Comparison of ENCODE assay signal across 8 cellular contexts in the genomic region with DNA sequence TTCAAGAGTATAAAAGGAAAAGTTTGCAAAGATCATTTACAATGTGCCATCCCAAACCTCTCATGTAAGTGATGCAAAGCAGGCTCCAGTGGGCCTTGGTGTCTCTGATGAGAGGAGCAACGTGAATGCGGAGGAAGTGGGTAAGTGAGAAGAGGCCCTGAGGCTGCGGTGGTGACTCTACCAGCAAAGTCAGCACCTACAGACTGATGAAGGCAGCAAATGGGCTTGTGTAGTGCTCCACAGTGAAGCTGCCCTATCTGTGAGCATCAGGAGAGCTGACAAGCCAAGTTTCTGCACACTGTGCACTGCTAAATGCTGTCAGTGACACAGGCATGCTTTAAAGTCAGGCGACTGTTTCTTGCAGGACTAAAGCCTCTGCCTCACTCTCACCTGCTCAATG.
DNase-seq lines count a peak whose midpoint lies in the region; ATAC-seq lines count a peak whose summit lies in the region.

No MANE protein-coding gene starts in this region.

- ATAC-seq in GM21423 (IDR thresholded peaks at IDR 0.05; ENCODE audit: unreplicated experiment) = peak; percentile 40

- peak; percentile 68 for DNase-seq in T-helper 22 cell (ENCODE audit: low read depth)
- peak; percentile 67 for DNase-seq in effector CD4-positive, alpha-beta T cell
- DNase-seq in stimulated activated CD8-positive, alpha-beta memory T cell treated with anti-CD3 and anti-CD28 coated beads, Interleukin-4, amount 100 ng/mL, for 24 hours (ENCODE audit: low read depth) = peak; percentile 58
- no peak for DNase-seq in NCI-H2171 treated with DMSO at 0.1 percent for 48 hours (lab: John Stamatoyannopoulos, UW)
- DNase-seq in iPS-NIHi7 (ENCODE audit: extremely low spot score) = no peak
- no peak for DNase-seq in HuH-7.5 (ENCODE audit: low spot score)
- no peak for DNase-seq in hepatic stellate cell (ENCODE audit: low spot score)

Comparison
In these comparisons a context has a peak if more than half of its experiments do, and no peak if none do; other contexts are left out.
1. DNase-seq: peak in T-helper 22 cell (single experiment), effector CD4-positive, alpha-beta T cell (single experiment) and stimulated activated CD8-positive, alpha-beta memory T cell treated with anti-CD3 and anti-CD28 coated beads, Interleukin-4, amount 100 ng/mL, for 24 hours (single experiment); none in NCI-H2171 treated with DMSO at 0.1 percent for 48 hours (single experiment), iPS-NIHi7 (single experiment), HuH-7.5 (single experiment) and hepatic stellate cell (single experiment).